13 cellular contexts compared by ENCODE assay signal in the genomic region with DNA sequence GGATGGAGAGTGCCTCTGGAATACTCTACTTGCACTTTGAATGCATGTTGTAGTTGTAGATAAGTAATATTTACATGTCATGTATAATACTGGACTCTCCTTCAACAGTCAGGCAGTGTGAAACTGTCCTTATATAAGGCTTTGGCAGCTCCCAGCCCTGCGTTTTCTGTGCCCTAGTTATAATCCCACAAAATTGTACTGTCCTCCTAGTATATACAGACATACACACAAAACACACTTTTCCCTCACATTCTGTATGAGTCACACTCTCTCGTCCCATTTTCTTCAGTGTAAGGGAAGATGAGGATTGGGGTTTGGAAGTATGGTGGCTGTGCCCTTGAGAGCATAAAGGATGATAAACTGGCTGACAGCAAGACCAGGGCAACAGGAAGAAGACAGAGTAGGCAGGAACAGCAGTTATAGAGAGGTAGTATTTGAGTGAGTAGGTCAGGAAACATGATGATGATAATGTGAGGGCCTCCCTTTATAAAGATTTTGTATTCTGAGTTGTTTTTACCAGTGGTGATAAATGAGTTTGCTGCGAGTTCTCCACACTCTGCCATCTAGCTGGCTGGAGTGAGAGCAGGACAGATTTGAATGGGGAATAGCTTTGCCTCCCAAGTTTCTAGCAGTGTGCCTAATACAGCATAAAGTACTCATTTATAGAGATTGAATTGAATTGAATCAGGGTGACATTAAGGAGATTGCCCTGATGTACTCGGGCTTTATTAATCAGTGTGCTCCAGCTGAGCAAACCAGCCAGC. TPM values are rescaled to one million over a fixed set of nuclear protein-coding genes. Genes with fewer than 3 reads are reported as not detected.
A peak's percentile ranks its signal among the peaks of the same experiment; 100 is the strongest.
DNase-seq lines count a peak whose midpoint lies in the region; ATAC-seq and TF ChIP-seq lines count a peak whose summit lies in the region.
"Had no signal": no experiment of that assay in that cellular context is flagged by ENCODE, and none has a peak within 500 bp of the region (broad histone marks: within the 10 kb centered on the region; RNA-seq: fewer than 3 reads in every experiment).

No MANE protein-coding gene starts in this region.

- no peak for TF ChIP-seq POLR2A in esophagus muscularis mucosa (IDR thresholded peaks at IDR 0.05; ENCODE audit: low read depth)

- H3K36me3 ChIP-seq in esophagus muscularis mucosa = peaks cover 0 to 11% (median 6%) of the 10 kb centered on the region in 4 donors
- H3K36me3 ChIP-seq in HAP-1 (replicated peaks) = no peaks in the 10 kb centered on the region
- H3K36me3 ChIP-seq: SJSA1 had no signal

- no peak for TF ChIP-seq CTCF in esophagus muscularis mucosa (IDR thresholded peaks at IDR 0.05)

- H3K36me3 Mint-ChIP-seq in activated naive CD4-positive, alpha-beta T cell treated with anti-CD3 and anti-CD28 coated beads for 36 hours (ENCODE audit: low read depth) = peaks cover 29% of the 10 kb centered on the region
- peaks cover 90% of the 10 kb centered on the region for H3K36me3 Mint-ChIP-seq in activated T-helper 17 cell treated with anti-CD3 and anti-CD28 coated beads, Interleukin-2, amount 50 U/mL, for 72 hours (ENCODE audit: low read depth)

- 39% methylated on average over 4 of the region's 4 CpGs for WGBS in esophagus muscularis mucosa

- H3K27ac ChIP-seq in esophagus muscularis mucosa (replicated peaks in 1 of 4) = peak overlapping the region in 3 of 4 donors; percentile 10 to 53 (median 30)
- peak overlapping the region; percentile 38 for H3K27ac ChIP-seq in temporal lobe (ENCODE audit: low read depth, low read length)
- H3K27ac ChIP-seq: left lung, SJSA1 had no signal

- TF ChIP-seq EP300 in esophagus muscularis mucosa (IDR thresholded peaks at IDR 0.05) = no peak

- H3K4me3 ChIP-seq in esophagus muscularis mucosa (no peak overlapping the region), HAP-1 (no peak overlapping the region)
- H3K4me3 ChIP-seq: left lung, SJSA1 had no signal

- intact Hi-C loops in activated naive CD4-positive, alpha-beta T cell treated with anti-CD3 and anti-CD28 coated beads for 36 hours (cut with micrococcal nuclease) = loop anchor here (10.0 kb wide), 1 partner anchor 278 kb away; the partner anchor contains the start of gene GPRC5A
- intact Hi-C loops in esophagus muscularis mucosa (cut with DNase I) = no loop called here

- H3K27me3 Mint-ChIP-seq in activated naive CD4-positive, alpha-beta T cell treated with anti-CD3 and anti-CD28 coated beads for 36 hours (ENCODE audit: low read depth) = no peaks in the 10 kb centered on the region
- H3K27me3 Mint-ChIP-seq in activated T-helper 17 cell treated with anti-CD3 and anti-CD28 coated beads, Interleukin-2, amount 50 U/mL, for 72 hours = no peaks in the 10 kb centered on the region

- no peaks in the 10 kb centered on the region for H3K9me3 Mint-ChIP-seq in activated naive CD4-positive, alpha-beta T cell treated with anti-CD3 and anti-CD28 coated beads for 36 hours
- H3K9me3 Mint-ChIP-seq in activated T-helper 17 cell treated with anti-CD3 and anti-CD28 coated beads, Interleukin-2, amount 50 U/mL, for 72 hours = no peaks in the 10 kb centered on the region

- H3K27ac Mint-ChIP-seq in activated naive CD4-positive, alpha-beta T cell treated with anti-CD3 and anti-CD28 coated beads for 36 hours = peak overlapping the region; percentile 55
- H3K27ac Mint-ChIP-seq in activated T-helper 17 cell treated with anti-CD3 and anti-CD28 coated beads, Interleukin-2, amount 50 U/mL, for 72 hours = peak overlapping the region; percentile 83

- H3K9me3 ChIP-seq in esophagus muscularis mucosa (no peaks in the 10 kb centered on the region), HAP-1 (peaks cover 3% of the 10 kb centered on the region; the same call in 1 of the 2 replicates)
- H3K9me3 ChIP-seq: left lung, SJSA1 had no signal

- H3K4me1 Mint-ChIP-seq in activated naive CD4-positive, alpha-beta T cell treated with anti-CD3 and anti-CD28 coated beads for 36 hours (ENCODE audit: low read depth) = peaks cover 64% of the 10 kb centered on the region
- peaks cover 37% of the 10 kb centered on the region for H3K4me1 Mint-ChIP-seq in activated T-helper 17 cell treated with anti-CD3 and anti-CD28 coated beads, Interleukin-2, amount 50 U/mL, for 72 hours

- H3K27me3 ChIP-seq in esophagus muscularis mucosa (no peaks in the 10 kb centered on the region), HAP-1 (ENCODE audit: low read depth) (no peaks in the 10 kb centered on the region)
- H3K27me3 ChIP-seq: left lung, SJSA1 had no signal

- peak; percentile 33 for DNase-seq in activated naive CD4-positive, alpha-beta T cell treated with anti-CD3 and anti-CD28 coated beads for 36 hours
- DNase-seq in activated naive CD4-positive, alpha-beta T cell (lab: John Stamatoyannopoulos, UW) = no peak
- no peak for DNase-seq in esophagus muscularis mucosa (ENCODE audit: extremely low spot score)
- DNase-seq in NCI-H1105 treated with DMSO at 0.1 percent for 48 hours (lab: John Stamatoyannopoulos, UW) = no peak
- DNase-seq in HAP-1 (ENCODE audit: low spot score in 2 of 2) = no peak
- DNase-seq in SHP77 treated with DMSO at 0.1 percent for 48 hours (lab: John Stamatoyannopoulos, UW) = no peak
- DNase-seq: activated gamma-delta T cell treated with Interleukin-2 at 50 U/mL for 16 hours, DMS79 treated with DMSO at 0.1 percent for 48 hours, H9, left lung had no signal

- CTCF ChIA-PET in activated naive CD4-positive, alpha-beta T cell treated with anti-CD3 and anti-CD28 coated beads for 36 hours (lab: Charles Lee) = interaction anchor here (0.6 to 2.3 kb wide), 5 partner anchors 14 to 238 kb away, joined by 4 to 8 read pairs (median 4); no protein-coding TSS in a partner anchor

- H3K4me3 Mint-ChIP-seq in activated naive CD4-positive, alpha-beta T cell treated with anti-CD3 and anti-CD28 coated beads for 36 hours = no peak overlapping the region
- peak overlapping the region; percentile 97 for H3K4me3 Mint-ChIP-seq in activated T-helper 17 cell treated with anti-CD3 and anti-CD28 coated beads, Interleukin-2, amount 50 U/mL, for 72 hours
- H3K4me3 Mint-ChIP-seq: H9 had no signal

- H3K4me1 ChIP-seq in esophagus muscularis mucosa = peaks cover 20 to 52% (median 50%) of the 10 kb centered on the region in 4 donors
- peaks cover 7% of the 10 kb centered on the region for H3K4me1 ChIP-seq in HAP-1

- in situ Hi-C loops in HAP-1 (cut with MboI; ENCODE audit: low sequenced_read_pairs) = no loop called here

- peak; percentile 48 for ATAC-seq in activated T-helper 17 cell treated with anti-CD3 and anti-CD28 coated beads, Interleukin-2, amount 50 U/mL, for 72 hours (replicated peaks)
- ATAC-seq: left lung had no signal

RNA-seq across cellular contexts. Expression of gene CREBL2, which starts 5.0 kb away (rescaled TPM):
- total RNA-seq in activated naive CD4-positive, alpha-beta T cell treated with anti-CD3 and anti-CD28 coated beads for 36 hours = 10 to 100 TPM; 15.6 to 16.1 TPM
- 10 to 100 TPM; 19.5 to 25.2 TPM for total RNA-seq in activated T-helper 17 cell treated with anti-CD3 and anti-CD28 coated beads, Interleukin-2, amount 50 U/mL, for 72 hours
- total RNA-seq in esophagus muscularis mucosa (10 to 100 TPM; 33.0 to 53.5 (median 45.9) TPM), temporal lobe (24.3 TPM)

RNA-seq across cellular contexts. Expression of gene DUSP16, which starts 54.0 kb away (rescaled TPM):
- total RNA-seq in activated naive CD4-positive, alpha-beta T cell treated with anti-CD3 and anti-CD28 coated beads for 36 hours = 10 to 100 TPM; 45.7 to 47.2 TPM
- 100 to 1,000 TPM in 1 of 2 donors, 10 to 100 TPM in 1; 68.8 to 125 TPM for total RNA-seq in activated T-helper 17 cell treated with anti-CD3 and anti-CD28 coated beads, Interleukin-2, amount 50 U/mL, for 72 hours
- total RNA-seq in esophagus muscularis mucosa = 10 to 100 TPM in 3 of 4 donors, 1 to 10 TPM in 1; 10.0 to 17.0 (median 13.9) TPM
- total RNA-seq in temporal lobe = 10.6 TPM
